In the genomic region with DNA sequence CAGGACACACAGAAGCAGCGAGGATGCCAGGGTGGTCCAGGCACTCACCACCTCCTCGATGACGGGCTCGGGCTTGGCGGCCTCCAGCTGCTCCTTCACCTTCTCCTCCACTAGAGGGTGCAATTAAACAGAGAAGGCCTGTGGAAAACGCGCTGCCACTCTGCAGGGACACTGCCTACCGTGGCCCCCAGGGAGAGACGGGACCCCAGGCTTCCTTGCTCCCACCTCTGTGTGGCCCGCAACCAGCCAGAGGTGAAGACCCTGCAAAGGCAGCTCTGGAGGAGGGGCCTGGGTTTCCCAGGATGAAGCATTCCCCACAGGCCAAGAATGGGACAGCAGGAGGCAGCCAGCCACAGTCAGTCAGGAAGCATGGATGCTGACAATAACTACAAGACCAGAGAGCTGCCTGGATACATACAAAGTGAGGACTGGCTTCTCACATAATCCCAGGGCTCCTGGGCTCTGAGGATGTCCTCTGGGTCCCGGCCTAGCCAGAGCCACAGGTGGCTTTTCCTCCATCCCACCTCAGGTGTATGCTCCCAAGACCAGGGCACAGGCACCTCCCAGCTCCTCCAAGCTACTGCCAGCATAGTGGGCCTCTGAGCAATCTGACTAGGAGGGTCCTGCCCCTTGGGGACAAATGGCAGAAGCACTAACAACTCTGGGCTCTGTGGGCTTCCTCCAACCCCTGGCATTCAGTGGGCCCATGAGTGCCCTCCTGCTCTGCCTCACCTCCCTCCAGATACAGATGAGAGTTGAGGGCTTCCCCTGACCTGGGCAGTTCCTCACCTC, we compare ENCODE assay signal across 8 cellular contexts. TPM values are rescaled to one million over a fixed set of nuclear protein-coding genes. Genes with fewer than 3 reads are reported as not detected.
DNase-seq lines count a peak whose midpoint lies in the region; ATAC-seq and TF ChIP-seq lines count a peak whose summit lies in the region.

No MANE protein-coding gene starts in this region.

- DNase-seq in D341Med (ENCODE audit: low spot score) (peak; percentile 85), LNCaP clone FGC (ENCODE audit: low read depth) (no peak), Right ventricle myocardium inferior (ENCODE audit: missing footprints) (no peak), retina (peak; percentile 52)
- DNase-seq in activated naive CD4-positive, alpha-beta T cell treated with anti-CD3 and anti-CD28 coated beads, Interleukin-2, amount 50 U/mL, for 16 hours, result peak; percentile 35

- TF ChIP-seq CTCF in LNCaP clone FGC (IDR thresholded peaks at IDR 0.05; ENCODE audit: control insufficient read depth, extremely low read depth, insufficient read depth), result peak; percentile 64

- H3K4me3 ChIP-seq in LNCaP clone FGC (ENCODE audit: low read depth, low read length), result no peak overlapping the region

- intact Hi-C loops in Right ventricle myocardium inferior (cut with DNase I), result loop anchor here (1.0 kb wide), 1 partner anchor 75 kb away; no protein-coding TSS in a partner anchor

- ATAC-seq in Right ventricle myocardium inferior, result peak; percentile 27
- ATAC-seq in GM18867 (IDR thresholded peaks at IDR 0.05; ENCODE audit: unreplicated experiment), result no peak
- ATAC-seq in GM18517 (IDR thresholded peaks at IDR 0.05; ENCODE audit: unreplicated experiment), result no peak
- no peak for ATAC-seq in GM18511 (IDR thresholded peaks at IDR 0.05; ENCODE audit: unreplicated experiment)

RNA-seq across cellular contexts. Expression of gene PTH1R, which starts 46.2 kb away (rescaled TPM):
- total RNA-seq in Right ventricle myocardium inferior, result 12.7 TPM

RNA-seq across cellular contexts. Expression of gene CCDC12, which starts 52.8 kb away (rescaled TPM):
- 26.3 TPM for total RNA-seq in Right ventricle myocardium inferior

RNA-seq across cellular contexts. Expression of gene NBEAL2, which starts 55.7 kb away (rescaled TPM):
- total RNA-seq in Right ventricle myocardium inferior, result 14.5 TPM

Comparison
In these comparisons a context has a peak if more than half of its experiments do, and no peak if none do; other contexts are left out.
1. DNase-seq: peak in D341Med (single experiment), activated naive CD4-positive, alpha-beta T cell treated with anti-CD3 and anti-CD28 coated beads, Interleukin-2, amount 50 U/mL, for 16 hours (single experiment) and retina (single experiment); none in LNCaP clone FGC (single experiment) and Right ventricle myocardium inferior (single experiment).